In genomic region chr22:41301085-41302015, GRCh38 we compare ENCODE assay signal across 8 cellular contexts. TPM values are rescaled to one million over a fixed set of nuclear protein-coding genes. Genes with fewer than 3 reads are reported as not detected.
DNase-seq lines count a peak whose midpoint lies in the region; ATAC-seq and TF ChIP-seq lines count a peak whose summit lies in the region.

ZC3H7B (plus strand) TSS chr22:41301525; CDS start chr22:41320661, 19,136 bp downstream.

- H3K27ac Mint-ChIP-seq in activated T-cell treated with anti-CD3 and anti-CD28 coated beads, Interleukin-2, amount 50 U/mL, for 24 hours, result peak within 1 kb of the TSS; percentile 82

- ATAC-seq in GM21447 (IDR thresholded peaks at IDR 0.05; ENCODE audit: unreplicated experiment) (peak; percentile 79), PC-3 (peak; percentile 84), esophagus mucosa (peak; percentile 84)

- H3K36me3 ChIP-seq in PC-3 (ENCODE audit: low read depth, low read length) (no peaks in the 10 kb centered on the region), muscle layer of duodenum (ENCODE audit: control insufficient read depth in 1 of 2, insufficient read depth in 2 of 2, low read length in 2 of 2) (no peaks in the 10 kb centered on the region)

- H2AFZ ChIP-seq in PC-3 (ENCODE audit: low read length), result peak within 1 kb of the TSS; percentile 82

- POLR2A ChIA-PET in PC-3 (lab: Charles Lee; ENCODE audit: unreplicated experiment), result no interaction called here

- peak within 1 kb of the TSS; percentile 83 for H3K4me3 Mint-ChIP-seq in activated T-cell treated with anti-CD3 and anti-CD28 coated beads, Interleukin-2, amount 50 U/mL, for 24 hours

- H3K36me3 Mint-ChIP-seq in activated T-cell treated with anti-CD3 and anti-CD28 coated beads, Interleukin-2, amount 50 U/mL, for 24 hours (ENCODE audit: low read depth), result peaks cover 17% of the 10 kb centered on the region

- H3K4me1 Mint-ChIP-seq in activated T-cell treated with anti-CD3 and anti-CD28 coated beads, Interleukin-2, amount 50 U/mL, for 24 hours (ENCODE audit: low read depth), result peaks cover 35% of the 10 kb centered on the region

- peak within 1 kb of the TSS; percentile 55 for H3K27ac ChIP-seq in PC-3 (ENCODE audit: low read length)
- H3K27ac ChIP-seq in muscle layer of duodenum (ENCODE audit: low read length), result peak within 1 kb of the TSS; percentile 79

- H3K9me3 ChIP-seq in PC-3 (ENCODE audit: low read length) (no peaks in the 10 kb centered on the region), muscle layer of duodenum (ENCODE audit: control insufficient read depth in 1 of 2, low read length in 2 of 2) (no peaks in the 10 kb centered on the region)

- H3F3A ChIP-seq in PC-3 (ENCODE audit: low read length, unreplicated experiment), result no peaks in the 10 kb centered on the region

- H3K9me3 Mint-ChIP-seq in activated T-cell treated with anti-CD3 and anti-CD28 coated beads, Interleukin-2, amount 50 U/mL, for 24 hours, result no peaks in the 10 kb centered on the region

- peak; percentile 48 for TF ChIP-seq CTCF in PC-3 (conservative IDR thresholded peaks at IDR 0.05; ENCODE audit: low read depth, low read length)

- H3K27me3 ChIP-seq in PC-3 (ENCODE audit: low read length), result no peaks in the 10 kb centered on the region
- no peaks in the 10 kb centered on the region for H3K27me3 ChIP-seq in muscle layer of duodenum (ENCODE audit: low read depth, low read length)

- peak within 1 kb of the TSS; percentile 97 for H3K4me2 ChIP-seq in PC-3 (ENCODE audit: low read length)

- BruUV-seq in PC-3 (replicated peaks; lab: Mats Ljungman, UMichigan), result no TSS peak

- peak within 1 kb of the TSS; percentile 95 for H3K4me3 ChIP-seq in PC-3 (ENCODE audit: low read length)
- peak within 1 kb of the TSS; percentile 67 to 92 for H3K4me3 ChIP-seq in muscle layer of duodenum (ENCODE audit: low read depth in 1 of 2, low read length in 2 of 2)

- H3K4me1 ChIP-seq in PC-3 (ENCODE audit: insufficient read depth, low read length), result peaks cover 21% of the 10 kb centered on the region
- H3K4me1 ChIP-seq in muscle layer of duodenum (ENCODE audit: control insufficient read depth in 1 of 2, insufficient read depth in 2 of 2, low read length in 2 of 2), result peaks cover 6 to 20% of the 10 kb centered on the region in 2 donors

- peaks cover 55% of the 10 kb centered on the region for H3K79me2 ChIP-seq in PC-3 (ENCODE audit: low read length)

- DNase-seq in DMS 273 treated with DMSO at 0.1 percent for 48 hours (lab: John Stamatoyannopoulos, UW), result peak; percentile 12
- DNase-seq in HuH-7 (ENCODE audit: low spot score), result peak; percentile 99
- DNase-seq in PC-3, result peak; percentile 77
- DNase-seq in activated T-cell treated with anti-CD3 and anti-CD28 coated beads, Interleukin-2, amount 50 U/mL, for 24 hours, result peak; percentile 87
- peak; percentile 77 to 83 for DNase-seq in stimulated activated CD8-positive, alpha-beta memory T cell treated with anti-CD3 and anti-CD28 coated beads, Interleukin-7, amount 100 ng/mL, for 4 hours (ENCODE audit: low read depth in 2 of 2)

- H3K27me3 Mint-ChIP-seq in activated T-cell treated with anti-CD3 and anti-CD28 coated beads, Interleukin-2, amount 50 U/mL, for 24 hours, result no peaks in the 10 kb centered on the region

- peaks cover 3% of the 10 kb centered on the region; the same call in 1 of the 2 replicates for H4K20me1 ChIP-seq in PC-3 (ENCODE audit: low read length)

- intact Hi-C loops in PC-3 (cut with micrococcal nuclease), result loop anchor here (1.0 kb wide), 1 partner anchor 15 kb away; the partner anchor contains the start of gene RANGAP1

- no peaks in the 10 kb centered on the region for H3K9me2 ChIP-seq in PC-3 (replicated peaks; ENCODE audit: low read length)

- CTCF ChIA-PET in PC-3 (lab: Charles Lee), result interaction anchor here (0.5 kb wide), 1 partner anchor 8 kb away, joined by 5 read pairs; no protein-coding TSS in a partner anchor

- peak within 1 kb of the TSS; percentile 99 for H3K9ac ChIP-seq in PC-3 (ENCODE audit: low read length)

RNA-seq across cellular contexts. Expression of gene ZC3H7B, which starts in this region (rescaled TPM):
- total RNA-seq in PC-3 (2014; rRNA removed) (34.8 and 40.5 TPM in 2 replicates), esophagus mucosa (21.1 TPM)

Comparison
In these comparisons a context has a peak if more than half of its experiments do, and no peak if none do; other contexts are left out.
1. Peak in every context shown above with its lines: DNase-seq, ATAC-seq, H3K4me3 ChIP-seq and H3K27ac ChIP-seq.
2. DNase-seq: peak in every context shown above with its lines; median percentile 99 in HuH-7; 87 in activated T-cell treated with anti-CD3 and anti-CD28 coated beads, Interleukin-2, amount 50 U/mL, for 24 hours; 80 in stimulated activated CD8-positive, alpha-beta memory T cell treated with anti-CD3 and anti-CD28 coated beads, Interleukin-7, amount 100 ng/mL, for 4 hours; 77 in PC-3; 12 in DMS 273 treated with DMSO at 0.1 percent for 48 hours.